ENCODE assay signal across 1 cellular context in the genomic region with DNA sequence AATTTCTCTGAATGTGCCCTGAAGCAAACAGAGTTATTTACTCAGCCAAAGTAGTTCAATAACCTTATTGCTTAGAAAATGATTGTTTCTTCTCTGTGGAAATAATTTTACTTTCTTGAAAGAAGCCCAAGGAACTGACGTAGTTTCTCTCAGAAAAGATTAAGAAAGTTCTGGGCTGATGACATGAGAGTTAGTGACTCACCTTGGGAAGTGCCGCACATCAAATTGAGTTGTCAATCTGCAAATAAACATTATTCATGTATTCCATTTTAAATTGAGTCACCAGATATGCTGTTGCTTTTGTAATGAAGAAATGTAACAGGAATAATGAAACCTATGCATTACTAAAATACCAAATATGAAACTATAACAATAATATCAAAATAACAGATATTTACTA.
TF ChIP-seq lines count a peak whose summit lies in the region.

No MANE protein-coding gene starts in this region.

TF ChIP-seq in GM23338, 12 proteins besides CTCF, POLR2A, EP300 and RAD21 (continued from another document):
- TF ChIP-seq ZNF462 (CRISPR knock-in tag; IDR thresholded peaks at IDR 0.05): no peak
- TF ChIP-seq STAT1 (IDR thresholded peaks at IDR 0.05; ENCODE audit: unreplicated experiment): no peak
- TF ChIP-seq ZNF114 (CRISPR knock-in tag; IDR thresholded peaks at IDR 0.05): no peak
- TF ChIP-seq ETS1 (IDR thresholded peaks at IDR 0.05): no peak
- no peak for TF ChIP-seq JUNB (IDR thresholded peaks at IDR 0.05; ENCODE audit: unreplicated experiment)
- no peak for TF ChIP-seq EZH2phosphoT487 (IDR thresholded peaks at IDR 0.05; ENCODE audit: unreplicated experiment)
